13 cellular contexts compared by ENCODE assay signal in the genomic region with DNA sequence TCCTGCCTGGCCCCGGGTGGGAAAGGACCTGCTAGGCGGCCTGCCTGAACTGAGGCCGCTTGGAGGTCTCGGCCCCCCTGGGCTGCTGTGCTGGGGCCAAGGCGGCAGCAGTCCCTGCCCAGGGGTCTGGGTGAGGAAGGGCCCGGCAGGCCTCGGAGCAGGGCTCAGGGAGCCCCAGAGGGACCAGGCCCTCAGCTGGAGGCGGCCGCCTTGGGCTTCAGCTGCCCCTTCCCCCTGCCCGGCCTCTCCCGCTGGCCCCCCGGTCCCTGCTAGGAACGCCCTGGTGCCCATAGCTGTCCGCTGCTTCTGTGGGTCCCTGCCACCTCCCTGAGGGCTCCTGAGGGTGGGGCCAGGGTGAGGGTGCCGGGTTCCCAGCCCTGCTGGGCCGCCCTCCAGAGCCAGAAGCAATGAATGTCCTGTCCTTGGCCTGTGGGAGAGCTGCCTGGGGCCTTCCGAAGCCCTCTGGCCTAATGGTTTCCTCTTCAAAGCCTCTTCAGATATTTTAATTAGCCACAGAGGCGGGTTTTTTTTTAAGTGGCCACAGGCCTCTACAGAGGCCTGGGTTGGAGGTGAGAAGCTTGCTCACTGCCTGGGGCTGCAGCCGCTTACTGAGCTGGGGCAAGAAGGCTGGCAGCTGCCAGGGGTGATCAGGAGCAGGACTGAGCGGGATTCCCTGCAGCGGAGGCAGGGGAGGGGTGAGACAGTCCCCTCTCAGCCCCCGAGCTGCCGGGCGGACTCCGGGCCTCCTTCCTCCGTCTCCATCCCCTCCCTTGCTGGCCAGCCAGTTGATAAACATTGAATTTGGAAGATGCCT. TPM values are rescaled to one million over a fixed set of nuclear protein-coding genes. Genes with fewer than 3 reads are reported as not detected.
DNase-seq lines count a peak whose midpoint lies in the region; ATAC-seq and TF ChIP-seq lines count a peak whose summit lies in the region.
"Had no signal": no experiment of that assay in that cellular context is flagged by ENCODE, and none has a peak within 500 bp of the region (broad histone marks: within the 10 kb centered on the region; RNA-seq: fewer than 3 reads in every experiment).

No MANE protein-coding gene starts in this region.

- TF ChIP-seq POLR2A in spleen (IDR thresholded peaks at IDR 0.05) = no peak

- peak overlapping the region; percentile 19 for H3K27ac ChIP-seq in SJCRH30
- H3K27ac ChIP-seq in right cardiac atrium (ENCODE audit: low read length) = peak overlapping the region; percentile 16
- H3K27ac ChIP-seq in spleen = peak overlapping the region in 7 of 8 donors; percentile 8 to 78 (median 63)
- H3K27ac ChIP-seq: 22Rv1 had no signal

- no peak for TF ChIP-seq CTCF in spleen (IDR thresholded peaks at IDR 0.05 in 8 of 11, conservative IDR thresholded peaks at IDR 0.05 in 3 of 11)

- H3K9me3 ChIP-seq in SJCRH30 (replicated peaks) (no peaks in the 10 kb centered on the region), right cardiac atrium (ENCODE audit: control insufficient read depth, low read length) (no peaks in the 10 kb centered on the region), spleen (no peaks in the 10 kb centered on the region)

- ATAC-seq in right cardiac atrium (no peak), HG03432 (IDR thresholded peaks at IDR 0.05; ENCODE audit: unreplicated experiment) (no peak), HG03095 (IDR thresholded peaks at IDR 0.05; ENCODE audit: unreplicated experiment) (no peak)

- intact Hi-C loops in right cardiac atrium (cut with DNase I) (no loop called here), spleen (cut with DNase I; ENCODE audit: low total_unique reads) (no loop called here)

- WGBS in right cardiac atrium = 81% methylated on average over 26 of the region's 26 CpGs
- WGBS in spleen, 5 donors = 68 to 78% (median 71%) methylated on average over 11 to 26 of the region's 26 CpGs

- H3K36me3 ChIP-seq in SJCRH30 = no peaks in the 10 kb centered on the region
- H3K36me3 ChIP-seq in spleen = peaks cover 0 to 63% (median 2%) of the 10 kb centered on the region in 6 donors

- no peak overlapping the region for H3K4me3 ChIP-seq in SJCRH30
- H3K4me3 ChIP-seq in right cardiac atrium (ENCODE audit: low read length) = no peak overlapping the region
- H3K4me3 ChIP-seq in spleen = no peak overlapping the region

- H3K4me1 ChIP-seq in SJCRH30 (peaks cover 21% of the 10 kb centered on the region), right cardiac atrium (ENCODE audit: control insufficient read depth, insufficient read depth, low read length) (peaks cover 2% of the 10 kb centered on the region), spleen (peaks cover 0 to 30% (median 18%) of the 10 kb centered on the region in 6 donors)

- DNase-seq in DMS 273 (lab: John Stamatoyannopoulos, UW; ENCODE audit: unreplicated experiment) = peak; percentile 54
- no peak for DNase-seq in DMS 273 treated with DMSO at 0.1 percent for 48 hours (lab: John Stamatoyannopoulos, UW)
- peak; percentile 88 to 90 for DNase-seq in SJCRH30
- DNase-seq in right cardiac atrium = no peak
- DNase-seq in spleen = no peak
- DNase-seq in EL = no peak
- DNase-seq: activated naive CD4-positive, alpha-beta T cell treated with Interleukin-2 at 50 U/mL for 16 hours; central memory CD4-positive, alpha-beta T cell; MM.1S; NCI-H2171 treated with DMSO at 0.1 percent for 48 hours had no signal

- H3K27me3 ChIP-seq in SJCRH30 = no peaks in the 10 kb centered on the region
- no peaks in the 10 kb centered on the region for H3K27me3 ChIP-seq in right cardiac atrium (ENCODE audit: control insufficient read depth, insufficient read depth)
- H3K27me3 ChIP-seq in spleen (replicated peaks in 1 of 7) = no peaks in the 10 kb centered on the region

RNA-seq across cellular contexts. Expression of a gene that starts 10.0 kb away (rescaled TPM):
- 116 and 136 TPM in 2 replicates for total RNA-seq in SJCRH30 (2014; rRNA removed; shearing (Covaris generic))
- total RNA-seq in right cardiac atrium (10 to 100 TPM; 20.1 to 28.6 (median 26.0) TPM), spleen (10 to 100 TPM; 25.4 to 36.0 (median 29.8) TPM)
- polyA plus RNA-seq in right cardiac atrium (31.2 TPM), spleen (10 to 100 TPM; 69.4 to 91.8 (median 79.0) TPM)

RNA-seq across cellular contexts. Expression of a gene that starts 10.4 kb away (rescaled TPM):
- 17.3 and 21.3 TPM in 2 replicates for total RNA-seq in SJCRH30 (2014; rRNA removed; shearing (Covaris generic))
- total RNA-seq in right cardiac atrium (1 to 10 TPM; 3.2 to 6.7 (median 6.0) TPM), spleen (10 to 100 TPM in 6 of 7 donors, 1 to 10 TPM in 1; 7.5 to 13.7 (median 11.5) TPM)
- polyA plus RNA-seq in right cardiac atrium (4.9 TPM), spleen (10 to 100 TPM; 13.6 to 23.4 (median 20.0) TPM)

RNA-seq across cellular contexts. Expression of a gene that starts 18.8 kb away (rescaled TPM):
- 17.9 and 20.8 TPM in 2 replicates for total RNA-seq in SJCRH30 (2014; rRNA removed; shearing (Covaris generic))
- 1 to 10 TPM; 1.0 to 2.0 (median 1.5) TPM for total RNA-seq in right cardiac atrium
- polyA plus RNA-seq in right cardiac atrium = 2.4 TPM
- 1 to 10 TPM in 2 of 7 donors, under 1 TPM in 3, not detected in 2; 0.60 to 1.4 (median 0.66) TPM for total RNA-seq in spleen
- 1 to 10 TPM; 1.0 to 3.4 (median 2.0) TPM for polyA plus RNA-seq in spleen

RNA-seq across cellular contexts. Expression of a gene that starts 24.8 kb away (rescaled TPM):
- total RNA-seq in SJCRH30 (2014; rRNA removed; shearing (Covaris generic)) = 110 and 112 TPM in 2 replicates
- total RNA-seq in right cardiac atrium (100 to 1,000 TPM; 127 to 181 (median 168) TPM), spleen (10 to 100 TPM; 44.2 to 82.5 (median 54.9) TPM)
- polyA plus RNA-seq in right cardiac atrium (196 TPM), spleen (10 to 100 TPM; 74.8 to 88.0 (median 87.6) TPM)

RNA-seq across cellular contexts. Expression of a gene that starts 35.3 kb away (rescaled TPM):
- 40.6 and 42.6 TPM in 2 replicates for total RNA-seq in SJCRH30 (2014; rRNA removed; shearing (Covaris generic))
- 10 to 100 TPM; 16.6 to 28.9 (median 21.6) TPM for total RNA-seq in right cardiac atrium
- 20.1 TPM for polyA plus RNA-seq in right cardiac atrium
- total RNA-seq in spleen = 10 to 100 TPM; 20.2 to 44.5 (median 26.0) TPM
- polyA plus RNA-seq in spleen = 10 to 100 TPM; 33.7 to 58.8 (median 55.5) TPM

Comparison
In these comparisons a context has a peak if more than half of its experiments do, and no peak if none do; other contexts are left out.
1. DNase-seq: peak in DMS 273 (single experiment) and SJCRH30 (2 of 2); none in DMS 273 treated with DMSO at 0.1 percent for 48 hours (single experiment), right cardiac atrium (0 of 3), spleen (single experiment) and EL (single experiment).
2. Peak in every context shown above with its lines, with median percentiles within 50 percentile points of each other: H3K27ac ChIP-seq.